1 cellular context compared by ENCODE assay signal in the genomic region with DNA sequence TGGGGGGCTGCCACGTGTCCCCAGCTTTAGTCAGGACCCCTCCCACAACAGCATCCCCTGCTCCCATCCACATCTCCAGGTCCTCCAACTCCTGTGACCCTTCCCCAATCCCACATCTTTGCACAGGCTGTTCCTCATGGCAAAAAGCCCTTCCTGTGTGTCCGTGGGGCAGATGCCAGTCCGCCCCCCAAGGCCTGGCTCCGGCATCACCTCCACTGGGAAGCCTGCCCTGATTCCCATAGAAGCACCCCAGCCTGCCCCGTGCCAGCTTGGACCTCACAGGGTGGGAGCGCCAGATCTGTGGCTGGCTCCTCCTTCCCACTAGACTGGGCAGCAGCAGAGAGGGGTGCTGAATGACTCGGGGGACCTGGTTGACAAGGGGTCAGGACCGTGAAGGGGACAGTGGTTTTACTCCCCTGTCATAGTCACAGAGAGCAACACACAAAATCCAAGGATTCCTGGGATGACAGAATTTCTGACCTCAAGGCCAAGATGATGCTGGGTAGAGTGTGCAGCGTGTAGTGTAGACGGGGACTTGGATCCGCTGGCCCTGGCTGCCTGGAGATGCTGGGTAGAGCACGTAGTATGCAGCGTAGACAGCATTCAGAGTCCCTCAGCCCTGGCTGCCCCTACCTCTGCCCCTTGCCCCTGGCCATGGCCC.
TF ChIP-seq lines count a peak whose summit lies in the region.

No MANE protein-coding gene starts in this region.

TF ChIP-seq in K562, 482 proteins besides CTCF, POLR2A, EP300 and RAD21:
- TF ChIP-seq NELFE (IDR thresholded peaks at IDR 0.05; ENCODE audit: insufficient read depth, insufficient read length): no peak
- TF ChIP-seq ZFP36 (IDR thresholded peaks at IDR 0.05; ENCODE audit: low read depth, low read length, partially characterized antibody): peak; percentile 49
TF ChIP-seq in K562: peak in this region for 1.
